34 cellular contexts compared by ENCODE assay signal in the genomic region with DNA sequence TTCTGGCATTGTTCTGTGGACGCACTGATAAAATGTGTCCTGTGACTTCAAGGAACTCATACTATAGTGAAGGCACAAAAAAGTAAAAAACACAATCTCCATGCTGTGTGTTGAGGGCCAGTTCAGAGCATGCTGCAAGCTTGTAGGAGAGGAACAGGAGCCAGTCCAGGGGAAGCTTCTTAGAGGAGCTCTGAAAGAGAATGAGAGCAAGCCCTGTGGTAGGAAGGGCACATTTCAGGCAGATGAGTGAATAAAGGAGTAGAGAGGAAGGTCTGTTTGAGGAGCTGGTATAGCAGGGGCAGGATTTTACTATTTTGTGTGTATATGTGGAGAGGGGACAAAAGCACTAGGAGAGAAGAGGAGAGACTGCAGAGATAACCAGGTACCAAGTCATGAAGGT.
"Had no signal": no experiment of that assay in that cellular context is flagged by ENCODE, and none has a peak within 500 bp of the region (broad histone marks: within the 10 kb centered on the region; RNA-seq: fewer than 3 reads in every experiment).

No MANE protein-coding gene starts in this region.

- H3K4me1 ChIP-seq: body of pancreas, colonic mucosa, gastrocnemius medialis, pancreas, sigmoid colon, upper lobe of left lung, vagina had no signal

- H3K4me3 ChIP-seq: adrenal gland, body of pancreas, colonic mucosa, gastrocnemius medialis, pancreas, psoas muscle, sigmoid colon, thoracic aorta, upper lobe of left lung, vagina had no signal

- H3K4me3 Mint-ChIP-seq: activated CD4-positive, alpha-beta memory T cell treated with anti-CD3 and anti-CD28 coated beads for 36 hours; activated CD4-positive, alpha-beta T cell treated with anti-CD3 and anti-CD28 coated beads, Interleukin-2, amount 10 ng/mL, durations not matched to agents 24 days and 14 days; activated naive CD4-positive, alpha-beta T cell treated with anti-CD3 and anti-CD28 coated beads for 36 hours; activated naive CD8-positive, alpha-beta T cell treated with anti-CD3 and anti-CD28 coated beads for 36 hours; activated T-helper 1 cell treated with anti-CD3 and anti-CD28 coated beads, Interleukin-12 subunit alpha, Interleukin-12 subunit beta, Interleukin-2, Interleukin-4 antibody, amounts not matched to agents 30 ng/mL and 10 ng/mL and 1 ng/mL, durations not matched to agents 14 hours and 24 hours and 36 hours; mesothelial cell of epicardium; naive B cell; stimulated activated effector memory CD8-positive, alpha-beta T cell treated with anti-CD3 and anti-CD28 coated beads, Interleukin-12 subunit alpha, Interleukin-12 subunit beta, amount 100 ng/mL, for 72 hours; stimulated activated naive CD8-positive, alpha-beta T cell treated with anti-CD3 and anti-CD28 coated beads, Interleukin-15, Interleukin-2, amounts not matched to agents 100 ng/mL and 50 ng/mL, for 24 hours had no signal

- H3K9me3 ChIP-seq: adrenal gland, body of pancreas, colonic mucosa, gastrocnemius medialis, pancreas, psoas muscle, sigmoid colon, thoracic aorta, upper lobe of left lung, vagina had no signal

- H3K27ac Mint-ChIP-seq: activated CD4-positive, alpha-beta memory T cell treated with anti-CD3 and anti-CD28 coated beads for 36 hours; activated CD4-positive, alpha-beta T cell treated with anti-CD3 and anti-CD28 coated beads, Interleukin-2, amount 10 ng/mL, durations not matched to agents 24 days and 14 days; activated naive CD4-positive, alpha-beta T cell treated with anti-CD3 and anti-CD28 coated beads for 36 hours; activated naive CD8-positive, alpha-beta T cell treated with anti-CD3 and anti-CD28 coated beads for 36 hours; activated T-helper 1 cell treated with anti-CD3 and anti-CD28 coated beads, Interleukin-12 subunit alpha, Interleukin-12 subunit beta, Interleukin-2, Interleukin-4 antibody, amounts not matched to agents 30 ng/mL and 10 ng/mL and 1 ng/mL, durations not matched to agents 14 hours and 24 hours and 36 hours; mesothelial cell of epicardium; naive B cell; stimulated activated effector memory CD8-positive, alpha-beta T cell treated with anti-CD3 and anti-CD28 coated beads, Interleukin-12 subunit alpha, Interleukin-12 subunit beta, amount 100 ng/mL, for 72 hours; stimulated activated naive CD8-positive, alpha-beta T cell treated with anti-CD3 and anti-CD28 coated beads, Interleukin-15, Interleukin-2, amounts not matched to agents 100 ng/mL and 50 ng/mL, for 24 hours had no signal

- ATAC-seq: body of pancreas; gastrocnemius medialis; left cardiac atrium; pancreas; psoas muscle; stimulated activated effector memory CD8-positive, alpha-beta T cell treated with anti-CD3 and anti-CD28 coated beads, Interleukin-12 subunit alpha, Interleukin-12 subunit beta, amount 100 ng/mL, for 72 hours had no signal

- H3K4me1 Mint-ChIP-seq: mesothelial cell of epicardium, naive B cell had no signal

- H3K9me3 Mint-ChIP-seq: activated CD4-positive, alpha-beta memory T cell treated with anti-CD3 and anti-CD28 coated beads for 36 hours; activated CD4-positive, alpha-beta T cell treated with anti-CD3 and anti-CD28 coated beads, Interleukin-2, amount 10 ng/mL, durations not matched to agents 24 days and 14 days; activated naive CD4-positive, alpha-beta T cell treated with anti-CD3 and anti-CD28 coated beads for 36 hours; activated naive CD8-positive, alpha-beta T cell treated with anti-CD3 and anti-CD28 coated beads for 36 hours; activated T-helper 1 cell treated with anti-CD3 and anti-CD28 coated beads, Interleukin-12 subunit alpha, Interleukin-12 subunit beta, Interleukin-2, Interleukin-4 antibody, amounts not matched to agents 30 ng/mL and 10 ng/mL and 1 ng/mL, durations not matched to agents 14 hours and 24 hours and 36 hours; mesothelial cell of epicardium; naive B cell; stimulated activated effector memory CD8-positive, alpha-beta T cell treated with anti-CD3 and anti-CD28 coated beads, Interleukin-12 subunit alpha, Interleukin-12 subunit beta, amount 100 ng/mL, for 72 hours; stimulated activated naive CD8-positive, alpha-beta T cell treated with anti-CD3 and anti-CD28 coated beads, Interleukin-15, Interleukin-2, amounts not matched to agents 100 ng/mL and 50 ng/mL, for 24 hours had no signal

- H3K27me3 Mint-ChIP-seq: activated CD4-positive, alpha-beta memory T cell treated with anti-CD3 and anti-CD28 coated beads for 36 hours; activated CD4-positive, alpha-beta T cell treated with anti-CD3 and anti-CD28 coated beads, Interleukin-2, amount 10 ng/mL, durations not matched to agents 24 days and 14 days; activated naive CD8-positive, alpha-beta T cell treated with anti-CD3 and anti-CD28 coated beads for 36 hours; naive B cell; stimulated activated naive CD8-positive, alpha-beta T cell treated with anti-CD3 and anti-CD28 coated beads, Interleukin-15, Interleukin-2, amounts not matched to agents 100 ng/mL and 50 ng/mL, for 24 hours had no signal

- H3K27me3 ChIP-seq: adrenal gland, body of pancreas, colonic mucosa, gastrocnemius medialis, pancreas, sigmoid colon, upper lobe of left lung, vagina had no signal

- DNase-seq: activated CD4-positive, alpha-beta memory T cell treated with anti-CD3 and anti-CD28 coated beads for 36 hours; activated CD4-positive, alpha-beta T cell treated with anti-CD3 and anti-CD28 coated beads, Interleukin-2, amount 10 ng/mL, durations not matched to agents 24 days and 14 days; activated CD4-positive, CD25-positive, alpha-beta regulatory T cell treated with anti-CD3 and anti-CD28 coated beads, Interleukin-2, amount 50 U/mL, for 72 hours; activated CD8-positive, alpha-beta memory T cell treated with anti-CD3 and anti-CD28 coated beads, Interleukin-2, amount 50 U/mL, for 4 hours; activated effector memory CD4-positive, alpha-beta T cell treated with anti-CD3 and anti-CD28 coated beads, Interleukin-2, amount 50 U/mL, for 16 hours; activated naive CD4-positive, alpha-beta T cell treated with anti-CD3 and anti-CD28 coated beads for 36 hours; activated naive CD8-positive, alpha-beta T cell treated with anti-CD3 and anti-CD28 coated beads for 36 hours; activated T-cell treated with anti-CD3 and anti-CD28 coated beads, Interleukin-2, amount 50 U/mL, for 1 hour; adrenal gland; aorta; body of pancreas; colonic mucosa; effector memory CD4-positive, alpha-beta T cell; erythroblast; gastrocnemius medialis; glutamatergic neuron; left cardiac atrium; mammary epithelial cell; naive B cell; nucleus accumbens; pancreas; psoas muscle; sigmoid colon; small intestine; stimulated activated CD4-positive, alpha-beta T cell treated with anti-CD3 and anti-CD28 coated beads, Interleukin-4, amount 100 ng/mL, for 24 hours; T-helper 9 cell; upper lobe of left lung; WERI-Rb-1 had no signal

- H3K36me3 Mint-ChIP-seq: activated CD4-positive, alpha-beta memory T cell treated with anti-CD3 and anti-CD28 coated beads for 36 hours; mesothelial cell of epicardium had no signal

- H3K36me3 ChIP-seq: adrenal gland, colonic mucosa, gastrocnemius medialis, pancreas, sigmoid colon, thoracic aorta, upper lobe of left lung, vagina, WERI-Rb-1 had no signal

- H3K27ac ChIP-seq: adrenal gland, body of pancreas, colonic mucosa, gastrocnemius medialis, pancreas, psoas muscle, sigmoid colon, thoracic aorta, upper lobe of left lung, vagina, WERI-Rb-1 had no signal
